20 cellular contexts compared by ENCODE assay signal in the genomic region with DNA sequence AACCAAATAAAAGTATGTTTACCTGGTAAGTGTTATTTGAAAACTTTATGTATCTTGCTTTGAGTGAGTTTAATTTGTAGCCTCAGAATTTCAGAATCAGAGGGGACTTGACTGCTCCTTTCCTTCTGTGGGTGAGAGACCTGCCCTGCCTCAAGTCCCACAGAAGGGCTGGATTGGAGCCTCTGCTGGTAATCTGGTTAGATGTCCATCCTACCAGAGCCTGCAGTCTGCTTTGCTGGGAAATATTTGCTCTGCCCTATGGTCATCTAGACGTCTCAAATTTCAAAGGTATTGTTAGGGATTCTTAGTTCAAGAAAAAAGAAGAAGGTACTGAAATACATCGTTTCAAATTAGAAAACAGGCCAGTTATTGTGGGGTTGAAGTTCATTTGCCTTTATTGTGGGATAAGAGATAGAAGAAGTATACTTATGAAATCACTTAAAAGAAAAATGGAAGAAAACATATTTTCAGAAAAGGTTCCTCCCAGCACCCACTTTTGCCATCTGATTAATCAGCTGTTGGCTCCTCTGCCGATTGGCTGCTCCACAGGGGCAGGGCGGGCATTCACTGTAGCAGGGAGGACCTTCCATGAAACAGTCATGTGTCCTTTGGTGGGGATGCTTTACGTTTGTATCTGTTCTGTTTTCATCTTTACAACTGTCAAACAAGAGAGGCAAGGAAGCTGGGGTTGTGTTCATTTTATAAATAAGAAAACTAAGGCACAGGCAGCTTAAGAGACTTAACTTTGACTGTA.
A peak's percentile ranks its signal among the peaks of the same experiment; 100 is the strongest.
DNase-seq lines count a peak whose midpoint lies in the region; ATAC-seq and TF ChIP-seq lines count a peak whose summit lies in the region.
"Had no signal": no experiment of that assay in that cellular context is flagged by ENCODE, and none has a peak within 500 bp of the region (broad histone marks: within the 10 kb centered on the region; RNA-seq: fewer than 3 reads in every experiment).

No MANE protein-coding gene starts in this region.

- DNase-seq in activated CD4-positive, alpha-beta T cell treated with anti-CD3 and anti-CD28 coated beads, Interleukin-2, amount 10 ng/mL, durations not matched to agents 24 days and 14 days, result peak; percentile 49
- DNase-seq in activated CD4-positive, alpha-beta T cell treated with anti-CD3 and anti-CD28 coated beads, Interleukin-2, amount 50 U/mL, for 4 hours, result no peak
- no peak for DNase-seq in CD8-positive, alpha-beta T cell
- DNase-seq in T-helper 17 cell, result no peak
- DNase-seq in left lung, result no peak
- no peak for DNase-seq in HK-2 (ENCODE audit: unreplicated experiment)
- DNase-seq in aorta, result no peak
- no peak for DNase-seq in tibial nerve (ENCODE audit: low spot score in 2 of 2)
- DNase-seq: DMS53; GOT3; KG1; NCI-H1048; NCI-H1694; NCI-H345; NCI-H69; NK-92 treated with Interleukin-12 subunit alpha and Interleukin-12 subunit beta, amount 100 ng/mL, for 24 hours; PC-9 had no signal

- H3K27ac Mint-ChIP-seq in activated CD4-positive, alpha-beta T cell treated with anti-CD3 and anti-CD28 coated beads, Interleukin-2, amount 10 ng/mL, durations not matched to agents 24 days and 14 days, result no peak overlapping the region
- H3K27ac Mint-ChIP-seq in CD8-positive, alpha-beta T cell, result peak overlapping the region; percentile 52
- peak overlapping the region; percentile 8 for H3K27ac Mint-ChIP-seq in T-helper 17 cell

- no peak overlapping the region for H3K4me3 Mint-ChIP-seq in activated CD4-positive, alpha-beta T cell treated with anti-CD3 and anti-CD28 coated beads, Interleukin-2, amount 10 ng/mL, durations not matched to agents 24 days and 14 days
- no peak overlapping the region for H3K4me3 Mint-ChIP-seq in CD8-positive, alpha-beta T cell
- H3K4me3 Mint-ChIP-seq in T-helper 17 cell, result peak overlapping the region; percentile 36

- intact Hi-C loops in activated CD4-positive, alpha-beta T cell treated with anti-CD3 and anti-CD28 coated beads, Interleukin-2, amount 10 ng/mL, durations not matched to agents 24 days and 14 days (cut with micrococcal nuclease), result no loop called here
- intact Hi-C loops in CD8-positive, alpha-beta T cell (cut with DNase I, micrococcal nuclease), result no loop called here
- intact Hi-C loops in left lung (cut with DNase I), result no loop called here
- intact Hi-C loops in aorta (cut with DNase I), result no loop called here

- 74 to 76% methylated on average over 5 of the region's 5 CpGs for WGBS in aorta, 2 donors
- WGBS in tibial nerve, 2 donors, result 79 to 83% methylated on average over 5 of the region's 5 CpGs

- no peak for TF ChIP-seq CTCF in CD8-positive, alpha-beta T cell (IDR thresholded peaks at IDR 0.05)
- TF ChIP-seq CTCF in left lung (IDR thresholded peaks at IDR 0.05), result no peak
- TF ChIP-seq CTCF in tibial nerve (IDR thresholded peaks at IDR 0.05), result no peak

- ATAC-seq in CD8-positive, alpha-beta T cell, result no peak
- ATAC-seq in T-helper 17 cell, result no peak
- peak; percentile 41 for ATAC-seq in left lung
- ATAC-seq in aorta (ENCODE audit: low FRiP score), result no peak

- POLR2A ChIA-PET in CD8-positive, alpha-beta T cell (lab: Charles Lee), result interaction anchor here (0.9 kb wide), 1 partner anchor 9 kb away, joined by 4 read pairs; no protein-coding TSS in a partner anchor

- H3K27me3 Mint-ChIP-seq in activated CD4-positive, alpha-beta T cell treated with anti-CD3 and anti-CD28 coated beads, Interleukin-2, amount 10 ng/mL, durations not matched to agents 24 days and 14 days, result no peaks in the 10 kb centered on the region
- H3K27me3 Mint-ChIP-seq in CD8-positive, alpha-beta T cell (ENCODE audit: low read depth), result no peaks in the 10 kb centered on the region
- H3K27me3 Mint-ChIP-seq in T-helper 17 cell, result no peaks in the 10 kb centered on the region

- H3K9me3 Mint-ChIP-seq in activated CD4-positive, alpha-beta T cell treated with anti-CD3 and anti-CD28 coated beads, Interleukin-2, amount 10 ng/mL, durations not matched to agents 24 days and 14 days, result peaks cover 5% of the 10 kb centered on the region
- H3K9me3 Mint-ChIP-seq in CD8-positive, alpha-beta T cell, result no peaks in the 10 kb centered on the region

- TF ChIP-seq EP300 in tibial nerve (IDR thresholded peaks at IDR 0.05), result no peak

- H3K36me3 ChIP-seq in CD8-positive, alpha-beta T cell (ENCODE audit: insufficient read depth, low read length), result peaks cover 44% of the 10 kb centered on the region
- H3K36me3 ChIP-seq in left lung (peaks cover 0 to 59% of the 10 kb centered on the region in 2 donors), aorta (ENCODE audit: control insufficient read depth in 1 of 2, insufficient read depth in 2 of 2, low read length in 1 of 2) (peaks cover 0 to 10% of the 10 kb centered on the region in 2 donors), tibial nerve (peaks cover 0 to 54% (median 0%) of the 10 kb centered on the region in 3 donors)

- H3K27me3 ChIP-seq in CD8-positive, alpha-beta T cell (ENCODE audit: insufficient read depth, low read length), result no peaks in the 10 kb centered on the region
- no peaks in the 10 kb centered on the region for H3K27me3 ChIP-seq in left lung
- no peaks in the 10 kb centered on the region for H3K27me3 ChIP-seq in aorta (ENCODE audit: control insufficient read depth in 1 of 2, insufficient read depth in 2 of 2, low read length in 1 of 2)
- no peaks in the 10 kb centered on the region for H3K27me3 ChIP-seq in tibial nerve
- H3K27me3 ChIP-seq: BLaER1 treated with 17β-estradiol and CSF1 and Interleukin-3, amounts not matched to agents 10 nM and 100 nM had no signal

- no peak overlapping the region for H3K27ac ChIP-seq in CD8-positive, alpha-beta T cell (ENCODE audit: low read depth, low read length)
- H3K27ac ChIP-seq in left lung (no peak overlapping the region), aorta (ENCODE audit: low read depth in 1 of 2, low read length in 2 of 2) (no peak overlapping the region), tibial nerve (no peak overlapping the region)
- H3K27ac ChIP-seq: 22Rv1; BLaER1 treated with 17β-estradiol and CSF1 and Interleukin-3, amounts not matched to agents 10 nM and 100 nM; PC-9; SK-N-MC had no signal

- H3K4me3 ChIP-seq in CD8-positive, alpha-beta T cell (ENCODE audit: low read depth, low read length), result no peak overlapping the region
- H3K4me3 ChIP-seq in left lung (no peak overlapping the region), aorta (ENCODE audit: low read length in 2 of 2) (no peak overlapping the region), tibial nerve (no peak overlapping the region)
- H3K4me3 ChIP-seq: BLaER1 treated with 17β-estradiol and CSF1 and Interleukin-3, amounts not matched to agents 10 nM and 100 nM; PC-9; SK-N-MC had no signal

- no peaks in the 10 kb centered on the region for H3K4me1 ChIP-seq in CD8-positive, alpha-beta T cell (ENCODE audit: insufficient read depth, low read length)
- no peaks in the 10 kb centered on the region for H3K4me1 ChIP-seq in left lung
- H3K4me1 ChIP-seq in aorta (ENCODE audit: control insufficient read depth in 1 of 2, insufficient read depth in 2 of 2, low read length in 2 of 2), result no peaks in the 10 kb centered on the region
- no peaks in the 10 kb centered on the region for H3K4me1 ChIP-seq in tibial nerve

- no peaks in the 10 kb centered on the region for H3K9me3 ChIP-seq in CD8-positive, alpha-beta T cell (ENCODE audit: low read length)
- H3K9me3 ChIP-seq in T-helper 17 cell (ENCODE audit: control insufficient read depth, low read length, poor library complexity, severe bottlenecking) (no peaks in the 10 kb centered on the region), left lung (no peaks in the 10 kb centered on the region), aorta (ENCODE audit: control insufficient read depth, low read length) (no peaks in the 10 kb centered on the region), tibial nerve (peaks cover 0 to 3% (median 0%) of the 10 kb centered on the region in 4 donors)

- CTCF ChIA-PET in CD8-positive, alpha-beta T cell (lab: Charles Lee), result interaction anchor here (1.6 kb wide), 1 partner anchor 11 kb away, joined by 3 read pairs; no protein-coding TSS in a partner anchor

- peaks cover 18% of the 10 kb centered on the region for H3K4me1 Mint-ChIP-seq in activated CD4-positive, alpha-beta T cell treated with anti-CD3 and anti-CD28 coated beads, Interleukin-2, amount 10 ng/mL, durations not matched to agents 24 days and 14 days
- peaks cover 35% of the 10 kb centered on the region for H3K4me1 Mint-ChIP-seq in CD8-positive, alpha-beta T cell (ENCODE audit: low read depth)
- H3K4me1 Mint-ChIP-seq in T-helper 17 cell, result peaks cover 39% of the 10 kb centered on the region

- H3K36me3 Mint-ChIP-seq in activated CD4-positive, alpha-beta T cell treated with anti-CD3 and anti-CD28 coated beads, Interleukin-2, amount 10 ng/mL, durations not matched to agents 24 days and 14 days (ENCODE audit: low read depth), result peaks cover 66% of the 10 kb centered on the region
- H3K36me3 Mint-ChIP-seq in CD8-positive, alpha-beta T cell, result peaks cover 88% of the 10 kb centered on the region
- peaks cover 20% of the 10 kb centered on the region for H3K36me3 Mint-ChIP-seq in T-helper 17 cell (ENCODE audit: low read depth)

- no peak for TF ChIP-seq POLR2A in tibial nerve (IDR thresholded peaks at IDR 0.05)
